ENCODE assay signal across 8 cellular contexts in genomic region chrX:70454441-70455365, GRCh38. TPM values are rescaled to one million over a fixed set of nuclear protein-coding genes. Genes with fewer than 3 reads are reported as not detected.
DNase-seq lines count a peak whose midpoint lies in the region; ATAC-seq and TF ChIP-seq lines count a peak whose summit lies in the region.

No MANE protein-coding gene starts in this region.

- H3K4me3 Mint-ChIP-seq in natural killer cell, result peak overlapping the region; percentile 89
- H3K4me3 Mint-ChIP-seq in type B pancreatic cell, result peak overlapping the region; percentile 94

- no peaks in the 10 kb centered on the region for H3K27me3 Mint-ChIP-seq in natural killer cell (ENCODE audit: low read depth in 2 of 2)
- H3K27me3 Mint-ChIP-seq in type B pancreatic cell, result no peaks in the 10 kb centered on the region

- TF ChIP-seq CTCF in AG09319 (IDR thresholded peaks at IDR 0.05; ENCODE audit: low read depth, low read length) (peak; percentile 89), natural killer cell (IDR thresholded peaks at IDR 0.05) (peak; percentile 68), type B pancreatic cell (conservative IDR thresholded peaks at IDR 0.05) (peak; percentile 81)

- no peaks in the 10 kb centered on the region for H3K36me3 Mint-ChIP-seq in natural killer cell
- peaks cover 12% of the 10 kb centered on the region for H3K36me3 Mint-ChIP-seq in type B pancreatic cell

- TF ChIP-seq POLR2A in erythroblast (IDR thresholded peaks at IDR 0.05; ENCODE audit: low read length), result no peak

- H3K4me1 Mint-ChIP-seq in natural killer cell (peaks cover 24 to 50% of the 10 kb centered on the region in 2 donors), type B pancreatic cell (ENCODE audit: unreplicated experiment) (peaks cover 11% of the 10 kb centered on the region)

- ATAC-seq in GM19043 (IDR thresholded peaks at IDR 0.05; ENCODE audit: low read depth, unreplicated experiment), result peak; percentile 47
- peak; percentile 68 for ATAC-seq in HG03460 (IDR thresholded peaks at IDR 0.05; ENCODE audit: unreplicated experiment)
- peak; percentile 64 to 79 (median 73) for ATAC-seq in natural killer cell

- H3K9me3 Mint-ChIP-seq in natural killer cell (no peaks in the 10 kb centered on the region), type B pancreatic cell (peaks cover 3% of the 10 kb centered on the region)

- no peak for DNase-seq in AG09319 (ENCODE audit: extremely low read depth, low read depth)
- DNase-seq in NCI-H774 (lab: John Stamatoyannopoulos, UW), result peak; percentile 88
- DNase-seq in activated T-cell treated with anti-CD3 and anti-CD28 coated beads for 24 hours (ENCODE audit: low read depth), result peak; percentile 40
- peak; percentile 16 to 49 for DNase-seq in erythroblast (lab: John Stamatoyannopoulos, UW)
- DNase-seq in natural killer cell, result peak; percentile 49
- DNase-seq in type B pancreatic cell (ENCODE audit: extremely low spot score, unreplicated experiment), result peak; percentile 83

- intact Hi-C loops in natural killer cell (cut with micrococcal nuclease), result loop anchor here (10.0 kb wide), 1 partner anchor 210 kb away; no protein-coding TSS in a partner anchor

- H3K27ac Mint-ChIP-seq in natural killer cell, result peak overlapping the region; percentile 76 to 91
- H3K27ac Mint-ChIP-seq in type B pancreatic cell, result peak overlapping the region; percentile 92

RNA-seq across cellular contexts. Expression of gene DLG3, which starts 10.1 kb away (rescaled TPM):
- total RNA-seq in natural killer cell (10 to 100 TPM; 13.6 to 17.6 (median 15.9) TPM), type B pancreatic cell (ENCODE audit: low replicate concordance) (41.8 and 44.9 TPM in 2 replicates)

RNA-seq across cellular contexts. Expression of gene GDPD2, which starts 31.6 kb away (rescaled TPM):
- total RNA-seq in natural killer cell (not detected), type B pancreatic cell (ENCODE audit: low replicate concordance) (2.0 and 4.0 TPM in 2 replicates)
